ENCODE assay signal across 9 cellular contexts in the genomic region with DNA sequence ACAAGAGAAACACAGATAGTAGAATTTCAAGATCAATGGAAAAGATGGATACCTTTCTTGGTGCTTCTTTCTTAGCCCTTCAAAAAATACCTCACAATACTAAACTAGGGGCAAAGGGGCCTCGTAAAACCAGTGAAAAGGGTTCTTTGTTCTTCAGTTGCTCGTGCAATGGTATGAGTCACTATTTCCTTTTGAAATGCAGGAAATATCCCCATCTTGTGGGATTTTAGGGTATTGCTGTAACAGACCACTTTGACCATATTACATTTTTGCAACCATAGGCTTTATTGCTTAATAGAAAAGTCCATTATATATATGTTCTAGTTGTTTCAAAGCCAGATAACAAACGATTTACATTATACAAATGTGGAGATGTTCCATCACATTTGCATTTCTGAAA.
A peak's percentile ranks its signal among the peaks of the same experiment; 100 is the strongest.
DNase-seq lines count a peak whose midpoint lies in the region; ATAC-seq and TF ChIP-seq lines count a peak whose summit lies in the region.
"Had no signal": no experiment of that assay in that cellular context is flagged by ENCODE, and none has a peak within 500 bp of the region (broad histone marks: within the 10 kb centered on the region; RNA-seq: fewer than 3 reads in every experiment).

No MANE protein-coding gene starts in this region.

- H2AFZ ChIP-seq in DND-41 (ENCODE audit: low read depth, low read length) = no peak overlapping the region

- no peak overlapping the region for H3K27ac ChIP-seq in DND-41 (ENCODE audit: low read length)
- H3K27ac ChIP-seq in testis = no peak overlapping the region
- no peak overlapping the region for H3K27ac ChIP-seq in stomach
- H3K27ac ChIP-seq: skin epidermis had no signal

- ATAC-seq in DND-41 (ENCODE audit: insufficient read depth, low read depth) (peak; percentile 80), GM21390 (IDR thresholded peaks at IDR 0.05; ENCODE audit: unreplicated experiment) (peak; percentile 70), GM21367 (IDR thresholded peaks at IDR 0.05; ENCODE audit: unreplicated experiment) (no peak)

- no peaks in the 10 kb centered on the region for H4K20me1 ChIP-seq in DND-41 (ENCODE audit: insufficient read depth, low read length)

- H3K4me2 ChIP-seq in DND-41 (ENCODE audit: insufficient read depth, low read length) = no peak overlapping the region

- TF ChIP-seq EP300 in stomach (IDR thresholded peaks at IDR 0.05) = no peak

- intact Hi-C loops in testis (cut with DNase I; ENCODE audit: low total_unique reads) (no loop called here), stomach (cut with DNase I; ENCODE audit: low total_unique reads) (no loop called here)

- no peaks in the 10 kb centered on the region for H3K27me3 ChIP-seq in DND-41 (ENCODE audit: insufficient read depth, low read length, poor library complexity)
- no peaks in the 10 kb centered on the region for H3K27me3 ChIP-seq in testis
- H3K27me3 ChIP-seq in stomach = no peaks in the 10 kb centered on the region

- no peak overlapping the region for H3K9ac ChIP-seq in DND-41 (ENCODE audit: low read depth, low read length)

- no peaks in the 10 kb centered on the region for H3K79me2 ChIP-seq in DND-41 (ENCODE audit: insufficient read depth, low read length)

- H3K36me3 ChIP-seq in DND-41 (ENCODE audit: insufficient read depth, low read length) (no peaks in the 10 kb centered on the region), testis (ENCODE audit: low read depth, missing control alignments) (no peaks in the 10 kb centered on the region), stomach (no peaks in the 10 kb centered on the region)

- DNase-seq in DND-41 = no peak
- peak; percentile 8 to 25 for DNase-seq in NCI-H526 (lab: John Stamatoyannopoulos, UW)
- peak; percentile 39 for DNase-seq in epithelial cell of esophagus (ENCODE audit: low read depth)
- no peak for DNase-seq in testis
- no peak for DNase-seq in stomach
- DNase-seq in DMS79 treated with DMSO at 0.1 percent for 48 hours (lab: John Stamatoyannopoulos, UW) = no peak

- WGBS in testis, 2 donors = 46 to 47% methylated on average over 3 of the region's 3 CpGs
- 32 to 44% (median 40%) methylated on average over 3 of the region's 3 CpGs for WGBS in stomach, 5 donors

- no peaks in the 10 kb centered on the region for H3K4me1 ChIP-seq in DND-41 (ENCODE audit: insufficient read depth, low read length)
- no peaks in the 10 kb centered on the region for H3K4me1 ChIP-seq in testis
- H3K4me1 ChIP-seq in stomach = no peaks in the 10 kb centered on the region

- TF ChIP-seq CTCF in DND-41 (IDR thresholded peaks at IDR 0.05; ENCODE audit: borderline replicate concordance, extremely low read depth, low read length, poor library complexity, severe bottlenecking) (peak; percentile 79), epithelial cell of esophagus (IDR thresholded peaks at IDR 0.05; ENCODE audit: insufficient read depth, low read depth, low read length, missing control alignments) (peak; percentile 19), testis (IDR thresholded peaks at IDR 0.05) (peak in 2 of 3 experiments; percentile 9 to 33), stomach (IDR thresholded peaks at IDR 0.05) (peak in 2 of 7 experiments; percentile 12 to 25)

- TF ChIP-seq POLR2A in testis (IDR thresholded peaks at IDR 0.05) = no peak
- TF ChIP-seq POLR2A in stomach (IDR thresholded peaks at IDR 0.05) = no peak

- H3K4me3 ChIP-seq in DND-41 (ENCODE audit: low read depth in 1 of 2, low read length in 2 of 2) = no peak overlapping the region
- no peak overlapping the region for H3K4me3 ChIP-seq in epithelial cell of esophagus (ENCODE audit: low read length)
- H3K4me3 ChIP-seq in testis = no peak overlapping the region
- no peak overlapping the region for H3K4me3 ChIP-seq in stomach
- H3K4me3 ChIP-seq: skin epidermis had no signal

- no peaks in the 10 kb centered on the region for H3K9me3 ChIP-seq in DND-41 (ENCODE audit: insufficient read depth, low read length, severe bottlenecking)
- no peaks in the 10 kb centered on the region for H3K9me3 ChIP-seq in testis
- peaks cover 0 to 38% (median 27%) of the 10 kb centered on the region in 4 donors for H3K9me3 ChIP-seq in stomach

Comparison
In these comparisons a context has a peak if more than half of its experiments do, and no peak if none do; other contexts are left out.
1. DNase-seq: peak in NCI-H526 (2 of 2) and epithelial cell of esophagus (single experiment); none in DND-41 (single experiment), testis (single experiment), stomach (single experiment) and DMS79 treated with DMSO at 0.1 percent for 48 hours (single experiment).